ENCODE assay signal across 22 cellular contexts in the genomic region with DNA sequence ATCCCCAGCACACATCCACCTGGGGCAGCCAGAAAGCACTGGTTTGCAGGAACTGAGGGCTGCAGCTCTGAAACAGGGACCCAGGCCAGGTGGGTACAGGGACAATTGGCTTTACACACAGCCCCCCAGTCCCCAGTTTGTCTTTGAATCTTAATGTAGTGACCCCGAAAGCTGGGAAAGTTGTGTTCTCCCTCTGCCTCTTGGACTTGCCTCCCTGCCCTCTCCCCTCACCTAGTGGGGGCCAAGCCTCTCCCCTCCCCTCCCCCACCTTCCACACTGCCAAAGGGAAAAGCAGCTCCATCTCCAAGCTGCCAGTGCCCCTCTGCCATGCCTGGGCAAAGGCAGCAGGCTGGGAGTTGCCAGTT. TPM values are rescaled to one million over a fixed set of nuclear protein-coding genes. Genes with fewer than 3 reads are reported as not detected.
A peak's percentile ranks its signal among the peaks of the same experiment; 100 is the strongest.
DNase-seq lines count a peak whose midpoint lies in the region; ATAC-seq, FAIRE-seq and TF ChIP-seq lines count a peak whose summit lies in the region.
"Had no signal": no experiment of that assay in that cellular context is flagged by ENCODE, and none has a peak within 500 bp of the region (broad histone marks: within the 10 kb centered on the region; RNA-seq: fewer than 3 reads in every experiment).

No MANE protein-coding gene starts in this region.

- no peaks in the 10 kb centered on the region for H3K9me3 Mint-ChIP-seq in HFFc6
- no peaks in the 10 kb centered on the region for H3K9me3 Mint-ChIP-seq in effector memory CD8-positive, alpha-beta T cell
- H3K9me3 Mint-ChIP-seq: activated CD8-positive, alpha-beta T cell treated with anti-CD3 and anti-CD28 coated beads for 36 hours; activated naive CD4-positive, alpha-beta T cell treated with anti-CD3 and anti-CD28 coated beads, Interleukin-2, amount 50 U/mL, for 72 hours; stimulated activated effector memory CD8-positive, alpha-beta T cell treated with anti-CD3 and anti-CD28 coated beads, Interleukin-12 subunit alpha, Interleukin-12 subunit beta, amount 100 ng/mL, for 72 hours had no signal

- peak overlapping the region; percentile 13 to 56 for H3K18ac ChIP-seq in mesenchymal stem cell (ENCODE audit: low read depth in 1 of 2, low read length in 2 of 2)

- H3K27ac ChIP-seq in A549 (peak overlapping the region; percentile 95 to 100), mesenchymal stem cell (ENCODE audit: low read length, poor library complexity, severe bottlenecking) (peak overlapping the region; percentile 99), body of pancreas (peak overlapping the region in 1 of 4 donors; percentile 8)
- H3K27ac ChIP-seq: brain microvascular endothelial cell had no signal

- H2BK12ac ChIP-seq in mesenchymal stem cell (ENCODE audit: low read length in 2 of 2) = peak overlapping the region; percentile 59 to 89

- H3K4me3 ChIP-seq in A549 (peak overlapping the region; percentile 29), mesenchymal stem cell (ENCODE audit: insufficient read depth in 1 of 2, low read depth in 1 of 2, low read length in 2 of 2) (no peak overlapping the region), body of pancreas (no peak overlapping the region)
- H3K4me3 ChIP-seq: thyroid gland had no signal

- peak overlapping the region; percentile 70 for H2BK15ac ChIP-seq in mesenchymal stem cell (ENCODE audit: low read depth, poor library complexity, severe bottlenecking)

- H3K4me2 ChIP-seq in A549 = peak overlapping the region; percentile 95
- no peak overlapping the region for H3K4me2 ChIP-seq in mesenchymal stem cell (ENCODE audit: low read length, poor library complexity, severe bottlenecking)

- H3K4me1 ChIP-seq in A549 (peaks cover 73% of the 10 kb centered on the region), mesenchymal stem cell (ENCODE audit: control insufficient read depth, insufficient read depth, low read depth, low read length) (peaks cover 55% of the 10 kb centered on the region), body of pancreas (peaks cover 30% of the 10 kb centered on the region)

- no peak overlapping the region for H3K4ac ChIP-seq in mesenchymal stem cell (ENCODE audit: low read depth in 1 of 2, low read length in 2 of 2)

- peaks cover 5% of the 10 kb centered on the region for H3K27me3 Mint-ChIP-seq in HFFc6 (ENCODE audit: insufficient read depth)
- H3K27me3 Mint-ChIP-seq in effector memory CD8-positive, alpha-beta T cell = no peaks in the 10 kb centered on the region

- H3K14ac ChIP-seq in mesenchymal stem cell (ENCODE audit: low read length in 2 of 2) = no peak overlapping the region

- no peak overlapping the region for H3K9ac ChIP-seq in mesenchymal stem cell (ENCODE audit: low read length)

- FAIRE-seq in A549 (lab: Jason Lieb, UNC) = no peak
- FAIRE-seq: A204.1, keratinocyte had no signal

- POLR2A ChIA-PET in A549 (lab: Yijun Ruan, JAX) = interaction anchor here (1.1 to 9.3 kb wide), 2 partner anchors 16 to 22 kb away, joined by 3 to 172 read pairs; a partner anchor contains a TSS

- H3K27ac Mint-ChIP-seq in HFFc6 = peak overlapping the region; percentile 33; the same call in 1 of the 2 replicates
- no peak overlapping the region for H3K27ac Mint-ChIP-seq in effector memory CD8-positive, alpha-beta T cell
- H3K27ac Mint-ChIP-seq: activated CD8-positive, alpha-beta T cell treated with anti-CD3 and anti-CD28 coated beads for 36 hours; activated naive CD4-positive, alpha-beta T cell treated with anti-CD3 and anti-CD28 coated beads, Interleukin-2, amount 50 U/mL, for 72 hours; stimulated activated effector memory CD8-positive, alpha-beta T cell treated with anti-CD3 and anti-CD28 coated beads, Interleukin-12 subunit alpha, Interleukin-12 subunit beta, amount 100 ng/mL, for 72 hours had no signal

- TF ChIP-seq RAD21 in A549 (conservative IDR thresholded peaks at IDR 0.05 in 1 of 2, IDR thresholded peaks at IDR 0.05 in 1 of 2) = no peak

- no peaks in the 10 kb centered on the region; the same call in 1 of the 2 replicates for H3K36me3 Mint-ChIP-seq in HFFc6 (ENCODE audit: low read depth)
- peaks cover 25% of the 10 kb centered on the region for H3K36me3 Mint-ChIP-seq in effector memory CD8-positive, alpha-beta T cell (ENCODE audit: insufficient read depth)
- H3K36me3 Mint-ChIP-seq: activated naive CD4-positive, alpha-beta T cell treated with anti-CD3 and anti-CD28 coated beads, Interleukin-2, amount 50 U/mL, for 72 hours had no signal

- H3K79me1 ChIP-seq in mesenchymal stem cell (replicated peaks; ENCODE audit: low read length, poor library complexity, severe bottlenecking) = peaks cover 7% of the 10 kb centered on the region

- no peaks in the 10 kb centered on the region for H3K9me3 ChIP-seq in A549
- H3K9me3 ChIP-seq in mesenchymal stem cell (ENCODE audit: control insufficient read depth, low read length) = no peaks in the 10 kb centered on the region
- H3K9me3 ChIP-seq in body of pancreas = no peaks in the 10 kb centered on the region
- H3K9me3 ChIP-seq: thyroid gland had no signal

- TF ChIP-seq CTCF in A549 (IDR thresholded peaks at IDR 0.05) (no peak), HFFc6 (IDR thresholded peaks at IDR 0.05) (no peak), body of pancreas (IDR thresholded peaks at IDR 0.05) (no peak)

- no peak overlapping the region for H3K4me3 Mint-ChIP-seq in HFFc6
- H3K4me3 Mint-ChIP-seq in effector memory CD8-positive, alpha-beta T cell = peak overlapping the region; percentile 27 to 37
- H3K4me3 Mint-ChIP-seq: activated CD8-positive, alpha-beta T cell treated with anti-CD3 and anti-CD28 coated beads for 36 hours; stimulated activated effector memory CD8-positive, alpha-beta T cell treated with anti-CD3 and anti-CD28 coated beads, Interleukin-12 subunit alpha, Interleukin-12 subunit beta, amount 100 ng/mL, for 72 hours had no signal

- no peak for TF ChIP-seq EP300 in A549 (IDR thresholded peaks at IDR 0.05)

- H3K23ac ChIP-seq in mesenchymal stem cell (ENCODE audit: low read length in 2 of 2) = no peak overlapping the region

- intact Hi-C loops in body of pancreas (cut with DNase I) = loop anchor here (5.0 kb wide), 1 partner anchor 99 kb away; no protein-coding TSS in a partner anchor

- H2BK5ac ChIP-seq in mesenchymal stem cell (ENCODE audit: low read depth, low read length, poor library complexity, severe bottlenecking) = no peak overlapping the region

- peaks cover 69% of the 10 kb centered on the region for H3K4me1 Mint-ChIP-seq in HFFc6 (ENCODE audit: low read depth)
- H3K4me1 Mint-ChIP-seq in effector memory CD8-positive, alpha-beta T cell (ENCODE audit: low read depth in 2 of 2) = peaks cover 37 to 40% of the 10 kb centered on the region in 2 donors

- no peak for ATAC-seq in A549
- ATAC-seq in effector memory CD8-positive, alpha-beta T cell (replicated peaks) = no peak
- no peak for ATAC-seq in GM19463 (IDR thresholded peaks at IDR 0.05; ENCODE audit: unreplicated experiment)
- ATAC-seq in HG02852 (IDR thresholded peaks at IDR 0.05; ENCODE audit: unreplicated experiment) = no peak
- ATAC-seq in body of pancreas = no peak
- ATAC-seq: activated CD8-positive, alpha-beta T cell treated with anti-CD3 and anti-CD28 coated beads for 36 hours; activated naive CD4-positive, alpha-beta T cell treated with anti-CD3 and anti-CD28 coated beads, Interleukin-2, amount 50 U/mL, for 72 hours; esophagus mucosa; stimulated activated effector memory CD8-positive, alpha-beta T cell treated with anti-CD3 and anti-CD28 coated beads, Interleukin-12 subunit alpha, Interleukin-12 subunit beta, amount 100 ng/mL, for 72 hours had no signal

- TF ChIP-seq POLR2A in A549 (IDR thresholded peaks at IDR 0.05; ENCODE audit: low read length) (no peak; the same call in 1 of the 2 replicates), body of pancreas (IDR thresholded peaks at IDR 0.05) (no peak)

- peak overlapping the region; percentile 35 for H4K91ac ChIP-seq in mesenchymal stem cell (ENCODE audit: low read length)

- H2BK120ac ChIP-seq in mesenchymal stem cell (ENCODE audit: low read depth, low read length) = no peak overlapping the region

- no peak for DNase-seq in A549 (ENCODE audit: low read depth in 1 of 2, low spot score in 1 of 2)
- no peak for DNase-seq in HFFc6
- DNase-seq in effector memory CD8-positive, alpha-beta T cell = no peak
- no peak for DNase-seq in mesenchymal stem cell
- DNase-seq in NCI-H524 (lab: John Stamatoyannopoulos, UW) = no peak
- DNase-seq in body of pancreas = no peak
- DNase-seq: activated CD8-positive, alpha-beta T cell treated with anti-CD3 and anti-CD28 coated beads for 36 hours; activated T-cell treated with anti-CD3 and anti-CD28 coated beads, Interleukin-2, amount 50 U/mL, for 48 hours; brain microvascular endothelial cell; NCI-H2029 treated with DMSO at 0.1 percent for 48 hours; NCI-H446; SHP77 treated with DMSO at 0.1 percent for 48 hours; stimulated activated CD4-positive, alpha-beta T cell treated with anti-CD3 and anti-CD28 coated beads, Interleukin-15, amount 100 ng/mL, for 24 hours; thyroid gland had no signal

- WGBS in A549 (ENCODE audit: missing lambda C conversion rate) = 0% methylated on average over 1 of the region's 1 CpG
- 100% methylated on average over 1 of the region's 1 CpG for WGBS in mesenchymal stem cell
- WGBS in body of pancreas, 2 donors = 90 to 100% methylated on average over 1 of the region's 1 CpG

- H2AK5ac ChIP-seq in mesenchymal stem cell (ENCODE audit: low read length, severe bottlenecking) = peak overlapping the region; percentile 71

- CTCF ChIA-PET in A549 (lab: Yijun Ruan, JAX) = interaction anchor here (0.6 to 46.2 kb wide), 6 partner anchors 16 to 257 kb away, joined by 3 to 1913 read pairs (median 11); a partner anchor contains a TSS

- H4K8ac ChIP-seq in mesenchymal stem cell (ENCODE audit: low read length) = peak overlapping the region; percentile 33

- H2AFZ ChIP-seq in mesenchymal stem cell (ENCODE audit: low read depth, low read length) = no peak overlapping the region

- no peaks in the 10 kb centered on the region for H3K27me3 ChIP-seq in mesenchymal stem cell (ENCODE audit: control insufficient read depth in 1 of 2, insufficient read depth in 1 of 2, low read length in 2 of 2)
- H3K27me3 ChIP-seq in body of pancreas = no peaks in the 10 kb centered on the region
- H3K27me3 ChIP-seq: brain microvascular endothelial cell, thyroid gland had no signal

- H3K36me3 ChIP-seq in mesenchymal stem cell (ENCODE audit: control insufficient read depth in 1 of 2, insufficient read depth in 2 of 2, low read depth in 1 of 2, low read length in 2 of 2) (peaks cover 0 to 8% of the 10 kb centered on the region in 2 experiments), body of pancreas (replicated peaks in 1 of 2; ENCODE audit: insufficient read depth in 1 of 2, low read depth in 2 of 2) (no peaks in the 10 kb centered on the region)
- H3K36me3 ChIP-seq: brain microvascular endothelial cell, thyroid gland had no signal

RNA-seq across cellular contexts. Expression of a gene that starts 2.6 kb away (rescaled TPM):
- polyA plus RNA-seq in A549 (2011; rRNA removed) = 23.9 and 25.8 TPM in 2 replicates
- 75.7 and 103 TPM in 2 replicates for polyA plus RNA-seq in A549 (2012; cell fraction: cytosol; rRNA removed)
- polyA plus RNA-seq in A549 (2012; cell fraction: nucleus; rRNA removed) = 204 and 212 TPM in 2 replicates
- polyA plus RNA-seq in A549 (2017; fragmentation: RNase III; extraction: RNeasy Plus Mini Kit Qiagen cat#74134 plus additional on column Dnase treatment) = 31.0 to 37.1 TPM (median 36.0 TPM) in 3 replicates
- polyA minus RNA-seq in A549 (2011; rRNA and poly(A)+ RNA removed) = 14.6 and 17.5 TPM in 2 replicates
- total RNA-seq in HFFc6 (2021; fragmentation: NEBNext Ultra II Directional; extraction: Animal tissue kit (Norgen Biotek cat#: 25700)) = 10 to 100 TPM in 4 of 6 experiments, 1 to 10 TPM in 2; 8.9 to 12.8 (median 10.5) TPM
- polyA plus RNA-seq in mesenchymal stem cell (2013, experiment 1 of 2) = 5.7 TPM
- polyA plus RNA-seq in mesenchymal stem cell (2013, experiment 2 of 2) = 5.8 TPM
- 10 to 100 TPM in 1 of 2 donors, 1 to 10 TPM in 1; 2.3 to 14.5 TPM for total RNA-seq in body of pancreas

RNA-seq across cellular contexts. Expression of a gene that starts 15.8 kb away (rescaled TPM):
- 19.0 and 19.6 TPM in 2 replicates for polyA plus RNA-seq in A549 (2011; rRNA removed)
- polyA plus RNA-seq in A549 (2012; cell fraction: cytosol; rRNA removed) = 56.6 and 74.8 TPM in 2 replicates
- polyA plus RNA-seq in A549 (2012; cell fraction: nucleus; rRNA removed) = 286 and 297 TPM in 2 replicates
- 41.6 to 43.7 TPM (median 43.0 TPM) in 3 replicates for polyA plus RNA-seq in A549 (2017; fragmentation: RNase III; extraction: RNeasy Plus Mini Kit Qiagen cat#74134 plus additional on column Dnase treatment)
- 12.8 and 14.6 TPM in 2 replicates for polyA minus RNA-seq in A549 (2011; rRNA and poly(A)+ RNA removed)
- 10 to 100 TPM in 1 of 6 experiments, 1 to 10 TPM in 5; 7.6 to 10.3 (median 8.8) TPM for total RNA-seq in HFFc6 (2021; fragmentation: NEBNext Ultra II Directional; extraction: Animal tissue kit (Norgen Biotek cat#: 25700))
- 8.5 TPM for polyA plus RNA-seq in mesenchymal stem cell (2013, experiment 1 of 2)
- 7.7 TPM for polyA plus RNA-seq in mesenchymal stem cell (2013, experiment 2 of 2)
- total RNA-seq in body of pancreas = 10 to 100 TPM; 22.6 to 49.4 TPM

RNA-seq across cellular contexts. Expression of a gene that starts 22.7 kb away (rescaled TPM):
- polyA plus RNA-seq in A549 (2011; rRNA removed) = 140 and 157 TPM in 2 replicates
- 213 and 248 TPM in 2 replicates for polyA plus RNA-seq in A549 (2012; cell fraction: cytosol; rRNA removed)
- 283 and 303 TPM in 2 replicates for polyA plus RNA-seq in A549 (2012; cell fraction: nucleus; rRNA removed)
- polyA plus RNA-seq in A549 (2017; fragmentation: RNase III; extraction: RNeasy Plus Mini Kit Qiagen cat#74134 plus additional on column Dnase treatment) = 131 to 159 TPM (median 148 TPM) in 3 replicates
- 45.2 and 61.1 TPM in 2 replicates for polyA minus RNA-seq in A549 (2011; rRNA and poly(A)+ RNA removed)
- 10 to 100 TPM; 69.1 to 80.7 (median 70.9) TPM for total RNA-seq in HFFc6 (2021; fragmentation: NEBNext Ultra II Directional; extraction: Animal tissue kit (Norgen Biotek cat#: 25700))
- polyA plus RNA-seq in mesenchymal stem cell (2013, experiment 1 of 2) = 117 TPM
- 117 TPM for polyA plus RNA-seq in mesenchymal stem cell (2013, experiment 2 of 2)
- total RNA-seq in body of pancreas = 100 to 1,000 TPM in 1 of 2 donors, 10 to 100 TPM in 1; 82.1 to 103 TPM

RNA-seq across cellular contexts. Expression of a gene that starts 25.7 kb away (rescaled TPM):
- 174 and 178 TPM in 2 replicates for polyA plus RNA-seq in A549 (2011; rRNA removed)
- 405 and 423 TPM in 2 replicates for polyA plus RNA-seq in A549 (2012; cell fraction: cytosol; rRNA removed)
- polyA plus RNA-seq in A549 (2012; cell fraction: nucleus; rRNA removed) = 324 and 334 TPM in 2 replicates
- polyA plus RNA-seq in A549 (2017; fragmentation: RNase III; extraction: RNeasy Plus Mini Kit Qiagen cat#74134 plus additional on column Dnase treatment) = 200 to 208 TPM (median 205 TPM) in 3 replicates
- 239 and 243 TPM in 2 replicates for polyA minus RNA-seq in A549 (2011; rRNA and poly(A)+ RNA removed)
- 100 to 1,000 TPM; 162 to 191 (median 180) TPM for total RNA-seq in HFFc6 (2021; fragmentation: NEBNext Ultra II Directional; extraction: Animal tissue kit (Norgen Biotek cat#: 25700))
- polyA plus RNA-seq in mesenchymal stem cell (2013, experiment 1 of 2) = 157 TPM
- polyA plus RNA-seq in mesenchymal stem cell (2013, experiment 2 of 2) = 161 TPM
- total RNA-seq in body of pancreas = 100 to 1,000 TPM in 1 of 2 donors, 10 to 100 TPM in 1; 81.1 to 104 TPM

RNA-seq across cellular contexts. Expression of a gene that starts 27.9 kb away (rescaled TPM):
- not detected in 2 replicates for polyA plus RNA-seq in A549 (2011; rRNA removed)
- polyA plus RNA-seq in A549 (2012; cell fraction: cytosol; rRNA removed) = 0.06 TPM in 1 of 2 replicates, not detected in the other
- 0.28 TPM in 1 of 2 replicates, not detected in the other for polyA plus RNA-seq in A549 (2012; cell fraction: nucleus; rRNA removed)
- 0.08 TPM in 1 of 3 replicates, not detected in the others for polyA plus RNA-seq in A549 (2017; fragmentation: RNase III; extraction: RNeasy Plus Mini Kit Qiagen cat#74134 plus additional on column Dnase treatment)
- polyA minus RNA-seq in A549 (2011; rRNA and poly(A)+ RNA removed) = not detected in 2 replicates
- not detected for total RNA-seq in HFFc6 (2021; fragmentation: NEBNext Ultra II Directional; extraction: Animal tissue kit (Norgen Biotek cat#: 25700))
- polyA plus RNA-seq in mesenchymal stem cell (2013, experiment 1 of 2) = not detected
- not detected for polyA plus RNA-seq in mesenchymal stem cell (2013, experiment 2 of 2)
- total RNA-seq in body of pancreas = 1 to 10 TPM; 1.6 to 4.3 TPM
- total RNA-seq: H4 had no signal
- polyA plus RNA-seq: keratinocyte had no signal
